ENCODE assay signal across 19 cellular contexts in genomic region chr5:174313615-174314014, GRCh38.
"Had no signal": no experiment of that assay in that cellular context is flagged by ENCODE, and none has a peak within 500 bp of the region (broad histone marks: within the 10 kb centered on the region; RNA-seq: fewer than 3 reads in every experiment).

No MANE protein-coding gene starts in this region.

- H3K9me3 ChIP-seq: gastrocnemius medialis, left lung, psoas muscle, suprapubic skin, transverse colon had no signal

- H3K27me3 ChIP-seq: gastrocnemius medialis had no signal

- ATAC-seq: effector memory CD8-positive, alpha-beta T cell; gastrocnemius medialis; left cardiac atrium; left lung; naive thymus-derived CD8-positive, alpha-beta T cell; psoas muscle; right cardiac atrium; stimulated activated naive B cell treated with anti-CD40 and anti-IgM and Interleukin-4, amounts not matched to agents 10 μg/mL and 1 μg/mL and 100 μg/mL, for 72 hours had no signal

- H3K27ac ChIP-seq: gastrocnemius medialis, left lung, psoas muscle, skin epidermis, suprapubic skin, transverse colon had no signal

- H3K36me3 ChIP-seq: gastrocnemius medialis, left lung, suprapubic skin, transverse colon had no signal

- H3K4me3 ChIP-seq: gastrocnemius medialis, left lung, psoas muscle, skin epidermis, suprapubic skin, transverse colon had no signal

- DNase-seq: cerebellar nuclear complex; cortex of kidney; effector memory CD8-positive, alpha-beta T cell; gastrocnemius medialis; left cardiac atrium; mesenchymal stem cell; midbrain; naive thymus-derived CD8-positive, alpha-beta T cell; nephron progenitor cell; nucleus accumbens; psoas muscle; right cardiac atrium; stimulated activated CD4-positive, alpha-beta T cell treated with anti-CD3 and anti-CD28 coated beads, Interleukin-15, amount 100 ng/mL, for 24 hours; stimulated activated CD4-positive, alpha-beta T cell treated with anti-CD3 and anti-CD28 coated beads, Interleukin-2, amount 100 ng/mL, for 48 hours; stimulated activated naive B cell treated with anti-CD40 and anti-IgM and Interleukin-4, amounts not matched to agents 10 μg/mL and 1 μg/mL and 100 μg/mL, for 72 hours; transverse colon had no signal
